Comparison of ENCODE assay signal across 12 cellular contexts in genomic region chr7:155338632-155339320, GRCh38. TPM values are rescaled to one million over a fixed set of nuclear protein-coding genes. Genes with fewer than 3 reads are reported as not detected.
DNase-seq lines count a peak whose midpoint lies in the region; ATAC-seq and TF ChIP-seq lines count a peak whose summit lies in the region.
"Had no signal": no experiment of that assay in that cellular context is flagged by ENCODE, and none has a peak within 500 bp of the region (broad histone marks: within the 10 kb centered on the region; RNA-seq: fewer than 3 reads in every experiment).

No MANE protein-coding gene starts in this region.

- ATAC-seq in activated CD4-positive, alpha-beta T cell treated with anti-CD3 and anti-CD28 coated beads for 36 hours, result peak; percentile 78
- ATAC-seq in T-helper 17 cell (peak; percentile 68), HG02588 (IDR thresholded peaks at IDR 0.05; ENCODE audit: unreplicated experiment) (no peak)
- peak; percentile 72 for ATAC-seq in stimulated activated naive CD8-positive, alpha-beta T cell treated with anti-CD3 and anti-CD28 coated beads, Interleukin-15, Interleukin-2, amounts not matched to agents 100 U/mL and 50 U/mL, for 24 hours

- POLR2A ChIA-PET in activated CD4-positive, alpha-beta T cell treated with anti-CD3 and anti-CD28 coated beads for 36 hours (lab: Charles Lee), result no interaction called here

- no peak overlapping the region for H3K27ac Mint-ChIP-seq in activated CD4-positive, alpha-beta T cell treated with anti-CD3 and anti-CD28 coated beads for 36 hours
- peak overlapping the region; percentile 54 for H3K27ac Mint-ChIP-seq in T-helper 17 cell

- H3K9me2 ChIP-seq in MM.1S (replicated peaks; ENCODE audit: insufficient read depth, low read length), result no peaks in the 10 kb centered on the region

- H2AFZ ChIP-seq in MM.1S (ENCODE audit: low read length), result no peak overlapping the region

- H3K9ac ChIP-seq in MM.1S (ENCODE audit: low read length), result no peak overlapping the region

- no peak overlapping the region for H3K4me3 Mint-ChIP-seq in activated CD4-positive, alpha-beta T cell treated with anti-CD3 and anti-CD28 coated beads for 36 hours
- H3K4me3 Mint-ChIP-seq in T-helper 17 cell, result peak overlapping the region; percentile 84

- no peaks in the 10 kb centered on the region for H3K36me3 ChIP-seq in MM.1S (replicated peaks; ENCODE audit: insufficient read depth, low read length)
- H3K36me3 ChIP-seq: ovary had no signal

- H3F3A ChIP-seq in MM.1S (ENCODE audit: insufficient read depth, low read length), result no peaks in the 10 kb centered on the region

- no peaks in the 10 kb centered on the region for H3K9me3 Mint-ChIP-seq in activated CD4-positive, alpha-beta T cell treated with anti-CD3 and anti-CD28 coated beads for 36 hours (ENCODE audit: low read depth)

- peaks cover 4% of the 10 kb centered on the region for H3K27me3 Mint-ChIP-seq in activated CD4-positive, alpha-beta T cell treated with anti-CD3 and anti-CD28 coated beads for 36 hours
- H3K27me3 Mint-ChIP-seq in T-helper 17 cell, result peaks cover 25% of the 10 kb centered on the region

- TF ChIP-seq CTCF in MM.1S (IDR thresholded peaks at IDR 0.05; ENCODE audit: low read length), result no peak

- H4K20me1 ChIP-seq in MM.1S (ENCODE audit: insufficient read depth, low read length), result no peaks in the 10 kb centered on the region

- no peaks in the 10 kb centered on the region for H3K36me3 Mint-ChIP-seq in activated CD4-positive, alpha-beta T cell treated with anti-CD3 and anti-CD28 coated beads for 36 hours (ENCODE audit: low read depth)
- H3K36me3 Mint-ChIP-seq in T-helper 17 cell (ENCODE audit: low read depth), result no peaks in the 10 kb centered on the region

- H3K9me3 ChIP-seq in T-helper 17 cell (ENCODE audit: control insufficient read depth, low read length, poor library complexity, severe bottlenecking), result no peaks in the 10 kb centered on the region
- no peaks in the 10 kb centered on the region for H3K9me3 ChIP-seq in MM.1S (replicated peaks; ENCODE audit: insufficient read depth, low read length)
- H3K9me3 ChIP-seq: ovary had no signal

- intact Hi-C loops in activated CD4-positive, alpha-beta T cell treated with anti-CD3 and anti-CD28 coated beads for 36 hours (cut with DNase I, micrococcal nuclease), result no loop called here

- no peak overlapping the region for H3K27ac ChIP-seq in MM.1S (ENCODE audit: low read length)
- H3K27ac ChIP-seq: ovary had no signal

- H3K4me1 Mint-ChIP-seq in activated CD4-positive, alpha-beta T cell treated with anti-CD3 and anti-CD28 coated beads for 36 hours, result peaks cover 10% of the 10 kb centered on the region
- H3K4me1 Mint-ChIP-seq in T-helper 17 cell, result peaks cover 14% of the 10 kb centered on the region

- H3K4me3 ChIP-seq in MM.1S (ENCODE audit: low read length), result no peak overlapping the region
- H3K4me3 ChIP-seq: ovary had no signal

- H3K27me3 ChIP-seq in MM.1S (replicated peaks; ENCODE audit: insufficient read depth, low read length), result peaks cover 81% of the 10 kb centered on the region
- H3K27me3 ChIP-seq: ovary had no signal

- no peaks in the 10 kb centered on the region for H3K4me1 ChIP-seq in MM.1S (ENCODE audit: low read length)

- DNase-seq in activated CD4-positive, alpha-beta T cell treated with anti-CD3 and anti-CD28 coated beads for 36 hours, result peak; percentile 39
- no peak for DNase-seq in activated CD4-positive, alpha-beta T cell treated with anti-CD3 and anti-CD28 coated beads for 48 hours
- DNase-seq in T-helper 17 cell, result peak in 1 of 3 donors; percentile 7
- peak; percentile 39 for DNase-seq in ecto neural progenitor cell (ENCODE audit: low spot score)
- DNase-seq in stimulated activated naive CD8-positive, alpha-beta T cell treated with anti-CD3 and anti-CD28 coated beads, Interleukin-15, Interleukin-2, amounts not matched to agents 100 U/mL and 50 U/mL, for 24 hours, result peak; percentile 35
- no peak for DNase-seq in NCI-H146 (lab: John Stamatoyannopoulos, UW)
- DNase-seq in MM.1S, result no peak
- DNase-seq: 8988T, amygdala, NCI-H774, ovary had no signal

- H3K79me2 ChIP-seq in MM.1S (ENCODE audit: low read length), result no peaks in the 10 kb centered on the region

- CTCF ChIA-PET in activated CD4-positive, alpha-beta T cell treated with anti-CD3 and anti-CD28 coated beads for 36 hours (lab: Charles Lee), result no interaction called here

- H3K4me2 ChIP-seq in MM.1S (ENCODE audit: low read depth, low read length), result no peak overlapping the region

RNA-seq across cellular contexts. Expression of gene INSIG1, which starts 41.1 kb away (rescaled TPM):
- total RNA-seq in activated CD4-positive, alpha-beta T cell treated with anti-CD3 and anti-CD28 coated beads for 36 hours, result 100 to 1,000 TPM; 100 to 110 TPM
- 10 to 100 TPM; 53.3 to 55.1 TPM for total RNA-seq in T-helper 17 cell

Comparison
In these comparisons a context has a peak if more than half of its experiments do, and no peak if none do; other contexts are left out.
1. DNase-seq: peak in activated CD4-positive, alpha-beta T cell treated with anti-CD3 and anti-CD28 coated beads for 36 hours (single experiment), ecto neural progenitor cell (single experiment) and stimulated activated naive CD8-positive, alpha-beta T cell treated with anti-CD3 and anti-CD28 coated beads, Interleukin-15, Interleukin-2, amounts not matched to agents 100 U/mL and 50 U/mL, for 24 hours (single experiment); none in activated CD4-positive, alpha-beta T cell treated with anti-CD3 and anti-CD28 coated beads for 48 hours (single experiment), NCI-H146 (single experiment) and MM.1S (single experiment).